Comparison of ENCODE assay signal across 1 cellular context in genomic region chr16:2983706-2984136, GRCh38.
A peak's percentile ranks its signal among the peaks of the same experiment; 100 is the strongest.
TF ChIP-seq lines count a peak whose summit lies in the region.

No MANE protein-coding gene starts in this region.

TF ChIP-seq in K562, 482 proteins besides CTCF, POLR2A, EP300 and RAD21 (continued from another document and continues in another):
- TF ChIP-seq BCLAF1 (IDR thresholded peaks at IDR 0.05; ENCODE audit: borderline replicate concordance in 1 of 2, control insufficient read depth in 1 of 2, low read depth in 2 of 2, low read length in 1 of 2), result no peak
- TF ChIP-seq ZNF354B (CRISPR knock-in tag; IDR thresholded peaks at IDR 0.05), result no peak
- TF ChIP-seq MNT (conservative IDR thresholded peaks at IDR 0.05), result peak in 1 of 2 experiments; percentile 46; a peak in 1 of 4 replicates
- TF ChIP-seq MITF (IDR thresholded peaks at IDR 0.05), result no peak
- TF ChIP-seq ZNF398 (CRISPR knock-in tag; IDR thresholded peaks at IDR 0.05), result no peak
- peak; percentile 40; the same call in 1 of the 2 replicates for TF ChIP-seq SMARCA4 (IDR thresholded peaks at IDR 0.05)
- no peak for TF ChIP-seq ARHGAP35 (IDR thresholded peaks at IDR 0.05; ENCODE audit: partially characterized antibody)
- TF ChIP-seq THRB (CRISPR knock-in tag; conservative IDR thresholded peaks at IDR 0.05), result no peak
- no peak for TF ChIP-seq ATF4 (CRISPR knock-in tag; IDR thresholded peaks at IDR 0.05)
- no peak for TF ChIP-seq NKRF (IDR thresholded peaks at IDR 0.05; ENCODE audit: borderline replicate concordance)
- TF ChIP-seq CCAR2 (IDR thresholded peaks at IDR 0.05; ENCODE audit: low read depth, low read length), result no peak
- no peak for TF ChIP-seq PRMT5 (CRISPR knock-in tag; IDR thresholded peaks at IDR 0.05)
- TF ChIP-seq ZNF217 (CRISPR knock-in tag; IDR thresholded peaks at IDR 0.05), result no peak
- no peak for TF ChIP-seq CBX5 (IDR thresholded peaks at IDR 0.05; ENCODE audit: borderline replicate concordance, low read depth)
- TF ChIP-seq RCOR1 (IDR thresholded peaks at IDR 0.05; ENCODE audit: borderline replicate concordance in 1 of 2, low read depth in 2 of 2, low read length in 2 of 2), result peak in 1 of 2 experiments; percentile 36; a peak in 2 of 4 replicates
- no peak for TF ChIP-seq USF2 (CRISPR knock-in tag; IDR thresholded peaks at IDR 0.05)
- no peak for TF ChIP-seq ELF1 (tag; IDR thresholded peaks at IDR 0.05)
- TF ChIP-seq ZFP91 (CRISPR knock-in tag; IDR thresholded peaks at IDR 0.05), result no peak
- no peak for TF ChIP-seq HNRNPH1 (optimal IDR thresholded peaks at IDR 0.05; ENCODE audit: low read depth, low read length)
- TF ChIP-seq CBX8 (IDR thresholded peaks at IDR 0.05; ENCODE audit: borderline replicate concordance, extremely low read depth, low read depth, low read length, poor library complexity, severe bottlenecking), result no peak
- TF ChIP-seq FOXM1 (IDR thresholded peaks at IDR 0.05; ENCODE audit: low read depth), result no peak
- TF ChIP-seq FOXM1 (CRISPR knock-in tag; IDR thresholded peaks at IDR 0.05; ENCODE audit: low read depth), result no peak
- peak; percentile 85 for TF ChIP-seq POLR2G (IDR thresholded peaks at IDR 0.05; ENCODE audit: low read depth, low read length)
- TF ChIP-seq ZNF695 (CRISPR knock-in tag; IDR thresholded peaks at IDR 0.05), result no peak
- no peak for TF ChIP-seq MIER1 (IDR thresholded peaks at IDR 0.05; ENCODE audit: low read depth)
- TF ChIP-seq MEF2A (IDR thresholded peaks at IDR 0.05; ENCODE audit: control insufficient read depth, low read depth, low read length), result no peak
- no peak for TF ChIP-seq SIN3A (IDR thresholded peaks at IDR 0.05; ENCODE audit: borderline replicate concordance in 2 of 2, control insufficient read depth in 1 of 2, low read depth in 2 of 2, low read length in 2 of 2)
- TF ChIP-seq ZNF449 (CRISPR knock-in tag; IDR thresholded peaks at IDR 0.05), result no peak
- TF ChIP-seq ATF3 (IDR thresholded peaks at IDR 0.05), result no peak
- TF ChIP-seq ATF3 (CRISPR knock-in tag; conservative IDR thresholded peaks at IDR 0.05), result no peak
- TF ChIP-seq CREBBP (IDR thresholded peaks at IDR 0.05; ENCODE audit: low read depth, low read length), result no peak
- no peak for TF ChIP-seq SLC30A9 (CRISPR knock-in tag; IDR thresholded peaks at IDR 0.05)
- no peak for TF ChIP-seq CREB3L1 (IDR thresholded peaks at IDR 0.05; ENCODE audit: borderline replicate concordance, low read depth)
- TF ChIP-seq HMG20B (CRISPR knock-in tag; IDR thresholded peaks at IDR 0.05), result no peak
- no peak for TF ChIP-seq POLR2AphosphoS5 (IDR thresholded peaks at IDR 0.05; ENCODE audit: control insufficient read depth, insufficient read depth, low read depth, low read length)
- TF ChIP-seq HMGXB4 (CRISPR knock-in tag; IDR thresholded peaks at IDR 0.05), result no peak
- TF ChIP-seq SMC3 (conservative IDR thresholded peaks at IDR 0.05; ENCODE audit: insufficient read depth, low read depth, low read length), result peak; percentile 76
- no peak for TF ChIP-seq ZNF253 (CRISPR knock-in tag; conservative IDR thresholded peaks at IDR 0.05)
